Comparison of ENCODE assay signal across 28 cellular contexts in genomic region chr11:61338783-61339489, GRCh38. TPM values are rescaled to one million over a fixed set of nuclear protein-coding genes. Genes with fewer than 3 reads are reported as not detected.
DNase-seq lines count a peak whose midpoint lies in the region; ATAC-seq, FAIRE-seq and TF ChIP-seq lines count a peak whose summit lies in the region.
"Had no signal": no experiment of that assay in that cellular context is flagged by ENCODE, and none has a peak within 500 bp of the region (broad histone marks: within the 10 kb centered on the region; RNA-seq: fewer than 3 reads in every experiment).

No MANE protein-coding gene starts in this region.

- TF ChIP-seq CTCF in K562 (IDR thresholded peaks at IDR 0.05 in 2 of 3, conservative IDR thresholded peaks at IDR 0.05 in 1 of 3; ENCODE audit: insufficient read depth in 2 of 3, low read depth in 1 of 3, low read length in 3 of 3) (no peak), spleen (IDR thresholded peaks at IDR 0.05 in 8 of 11, conservative IDR thresholded peaks at IDR 0.05 in 3 of 11) (no peak), breast epithelium (IDR thresholded peaks at IDR 0.05) (no peak)

- H3K27me3 Mint-ChIP-seq in T-helper 2 cell treated with Interferon-gamma antibody and Interleukin-4, amounts not matched to agents 5 μg/mL and 100 μg/mL, for 36 hours (ENCODE audit: low read depth) = no peaks in the 10 kb centered on the region
- no peaks in the 10 kb centered on the region for H3K27me3 Mint-ChIP-seq in memory B cell
- H3K27me3 Mint-ChIP-seq: B cell had no signal

- no peak overlapping the region for H3K4me3 Mint-ChIP-seq in T-helper 2 cell treated with Interferon-gamma antibody and Interleukin-4, amounts not matched to agents 5 μg/mL and 100 μg/mL, for 36 hours
- no peak overlapping the region for H3K4me3 Mint-ChIP-seq in memory B cell
- H3K4me3 Mint-ChIP-seq: B cell, CD14-positive monocyte had no signal

- H3K27ac Mint-ChIP-seq in T-helper 2 cell treated with Interferon-gamma antibody and Interleukin-4, amounts not matched to agents 5 μg/mL and 100 μg/mL, for 36 hours = peak overlapping the region; percentile 17
- H3K27ac Mint-ChIP-seq in memory B cell = peak overlapping the region; percentile 58

- H3K4me1 ChIP-seq in K562 (replicated peaks in 1 of 2; ENCODE audit: control insufficient read depth in 2 of 2, insufficient read depth in 2 of 2, low read length in 2 of 2) = peaks cover 58 to 74% of the 10 kb centered on the region in 2 experiments; a peak in 4 of 5 replicates
- H3K4me1 ChIP-seq in spleen = peaks cover 11 to 41% (median 26%) of the 10 kb centered on the region in 6 donors
- H3K4me1 ChIP-seq in breast epithelium = peaks cover 2 to 10% of the 10 kb centered on the region in 2 donors

- BruUV-seq in K562 (replicated peaks; lab: Mats Ljungman, UMichigan) = no TSS peak

- POLR2A ChIA-PET in K562 (lab: Yijun Ruan, JAX) = interaction anchor here (1.3 to 1.5 kb wide), 2 partner anchors 28 to 46 kb away, joined by 3 to 5 read pairs; no protein-coding TSS in a partner anchor

- intact Hi-C loops in K562 (cut with micrococcal nuclease) = no loop called here
- intact Hi-C loops in spleen (cut with DNase I; ENCODE audit: low total_unique reads) = loop anchor here (10.0 kb wide), 1 partner anchor 86 kb away; the partner anchor contains the start of gene CPSF7
- intact Hi-C loops in breast epithelium (cut with DNase I; ENCODE audit: low total_unique reads) = loop anchor here (5.0 kb wide), 1 partner anchor 43 kb away; no protein-coding TSS in a partner anchor

- no peaks in the 10 kb centered on the region for H4K20me1 ChIP-seq in K562 (replicated peaks; ENCODE audit: control insufficient read depth, insufficient read depth, low read length)

- H3K9me1 ChIP-seq in K562 (ENCODE audit: control insufficient read depth, insufficient read depth, low read length) = no peaks in the 10 kb centered on the region

- no peak for DNase-seq in T-helper 2 cell treated with Interferon-gamma antibody and Interleukin-4, amounts not matched to agents 5 μg/mL and 100 μg/mL, for 36 hours (ENCODE audit: low spot score)
- DNase-seq in T-helper 2 cell = no peak
- no peak for DNase-seq in K562 (ENCODE audit: extremely low read depth in 1 of 4, low spot score in 3 of 4)
- no peak for DNase-seq in memory B cell (ENCODE audit: low spot score in 2 of 2)
- DNase-seq in spleen = peak; percentile 62
- no peak for DNase-seq in NCI-H187 (lab: John Stamatoyannopoulos, UW)
- DNase-seq in breast epithelium (ENCODE audit: low spot score in 2 of 2) = no peak
- DNase-seq: DMS153; HCEC 1CT; KBM-7; MV-4-11; NCI-H1105 treated with DMSO at 0.1 percent for 48 hours; NCI-H146; NCI-H2029; NCI-H446 treated with DMSO at 0.1 percent for 48 hours; NCI-H526; NCI-H82; NK-92 treated with Interleukin-12 subunit alpha and Interleukin-12 subunit beta, amount 100 ng/mL, for 24 hours; PC-9; SHP77 had no signal

- H3K9me3 Mint-ChIP-seq in T-helper 2 cell treated with Interferon-gamma antibody and Interleukin-4, amounts not matched to agents 5 μg/mL and 100 μg/mL, for 36 hours = no peaks in the 10 kb centered on the region
- H3K9me3 Mint-ChIP-seq in memory B cell = no peaks in the 10 kb centered on the region
- H3K9me3 Mint-ChIP-seq: CD14-positive monocyte had no signal

- H3K4me2 ChIP-seq in K562 (ENCODE audit: insufficient read depth, low read length) = no peak overlapping the region
- H3K4me2 ChIP-seq: PC-9 had no signal

- H3K27ac ChIP-seq in K562 (ENCODE audit: extremely low read depth, low read depth, low read length) (no peak overlapping the region), spleen (no peak overlapping the region), breast epithelium (no peak overlapping the region)
- H3K27ac ChIP-seq: 22Rv1, PC-9 had no signal

- H3K4me3 ChIP-seq in K562 (no peak overlapping the region), spleen (no peak overlapping the region), breast epithelium (no peak overlapping the region)
- H3K4me3 ChIP-seq: PC-9 had no signal

- ATAC-seq in K562 (no peak), memory B cell (ENCODE audit: low read depth) (no peak), HG02623 (IDR thresholded peaks at IDR 0.05; ENCODE audit: unreplicated experiment) (no peak)

- 97% methylated on average over 22 of the region's 26 CpGs for WGBS in K562 (ENCODE audit: insufficient coverage, low coverage, missing lambda C conversion rate)
- WGBS in spleen, 5 donors = 91 to 96% (median 93%) methylated on average over 22 to 26 of the region's 26 CpGs

- peaks cover 15% of the 10 kb centered on the region for H3K4me1 Mint-ChIP-seq in T-helper 2 cell treated with Interferon-gamma antibody and Interleukin-4, amounts not matched to agents 5 μg/mL and 100 μg/mL, for 36 hours (ENCODE audit: low read depth)
- peaks cover 18% of the 10 kb centered on the region for H3K4me1 Mint-ChIP-seq in memory B cell

- no peak for TF ChIP-seq EP300 in K562 (IDR thresholded peaks at IDR 0.05; ENCODE audit: low read length)

- H3K27me3 ChIP-seq in K562 (ENCODE audit: control insufficient read depth in 2 of 2, insufficient read depth in 2 of 2, low read length in 2 of 2) (no peaks in the 10 kb centered on the region), spleen (replicated peaks in 1 of 7) (no peaks in the 10 kb centered on the region), breast epithelium (no peaks in the 10 kb centered on the region)

- no peak overlapping the region for H3K9ac ChIP-seq in K562 (ENCODE audit: insufficient read depth in 1 of 2, low read depth in 2 of 2, low read length in 2 of 2)

- in situ Hi-C loops in K562 (cut with MboI) = loop anchor here (5.0 kb wide), 1 partner anchor 48 kb away; no protein-coding TSS in a partner anchor

- H3K79me2 ChIP-seq in K562 (ENCODE audit: control insufficient read depth, insufficient read depth, low read length) = peaks cover 7% of the 10 kb centered on the region; the same call in 2 of the 3 replicates

- H3K36me3 ChIP-seq in K562 (ENCODE audit: control insufficient read depth, insufficient read depth, low read length) = peaks cover 20% of the 10 kb centered on the region; the same call in 2 of the 3 replicates
- H3K36me3 ChIP-seq in spleen = peaks cover 0 to 56% (median 0%) of the 10 kb centered on the region in 6 donors
- no peaks in the 10 kb centered on the region for H3K36me3 ChIP-seq in breast epithelium

- no peak overlapping the region for H2AFZ ChIP-seq in K562 (ENCODE audit: low read depth, low read length)
- H2AFZ ChIP-seq: PC-9 had no signal

- peaks cover 3% of the 10 kb centered on the region for H3K36me3 Mint-ChIP-seq in T-helper 2 cell treated with Interferon-gamma antibody and Interleukin-4, amounts not matched to agents 5 μg/mL and 100 μg/mL, for 36 hours (ENCODE audit: low read depth)
- H3K36me3 Mint-ChIP-seq in memory B cell = peaks cover 8% of the 10 kb centered on the region

- CTCF ChIA-PET in K562 (lab: Yijun Ruan, JAX; ENCODE audit: low intra/inter-chr PET ratio) = interaction anchor here (8.5 kb wide), 1 partner anchor 46 kb away, joined by 135 read pairs; no protein-coding TSS in a partner anchor

- TF ChIP-seq POLR2A in K562 (conservative IDR thresholded peaks at IDR 0.05) (no peak), spleen (IDR thresholded peaks at IDR 0.05) (no peak), breast epithelium (IDR thresholded peaks at IDR 0.05) (no peak)

- TF ChIP-seq RAD21 in K562 (CRISPR knock-in tag; conservative IDR thresholded peaks at IDR 0.05 in 1 of 2, IDR thresholded peaks at IDR 0.05 in 1 of 2) = no peak

- no peak for FAIRE-seq in K562 (lab: Jason Lieb, UNC)
- FAIRE-seq: GM19239, H1 had no signal

- H3K9me3 ChIP-seq in K562 (replicated peaks; ENCODE audit: control insufficient read depth, insufficient read depth, low read depth, low read length) (no peaks in the 10 kb centered on the region), spleen (no peaks in the 10 kb centered on the region), breast epithelium (no peaks in the 10 kb centered on the region)

RNA-seq across cellular contexts. Expression of gene TKFC, which starts 5.9 kb away (rescaled TPM):
- total RNA-seq in K562 (2011; cell fraction: chromatin; rRNA removed; ENCODE audit: low replicate concordance) = 149 and 318 TPM in 2 replicates
- 164 and 169 TPM in 2 replicates for total RNA-seq in K562 (2011; cell fraction: nucleolus; rRNA removed)
- total RNA-seq in K562 (2011; cell fraction: nucleoplasm; rRNA removed) = 118 and 132 TPM in 2 replicates
- total RNA-seq in K562 (2014; rRNA removed) (28.5 and 35.2 TPM in 2 replicates), K562 (2014; rRNA removed; fragmentation: Illumina TruSeq; extraction: Trizol) (12.0 and 13.9 TPM in 2 replicates), K562 (2015; rRNA removed; fragmentation: Illumina TruSeq; extraction: Trizol) (19.3 and 21.7 TPM in 2 replicates), K562 (2021) (53.6 and 61.7 TPM in 2 replicates), spleen (10 to 100 TPM; 33.1 to 61.5 (median 36.4) TPM), breast epithelium (10 to 100 TPM; 15.2 to 34.4 (median 26.9) TPM)
- polyA plus RNA-seq in K562 (2011; rRNA removed) (30.8 and 58.0 TPM in 2 replicates), K562 (2014; fragmentation: Illumina TruSeq; extraction: Trizol) (34.0 and 36.6 TPM in 2 replicates), K562 (2014; fragmentation: Nextera tagmentation; extraction: Ambion mirVana) (1 to 10 TPM; 2.0 to 2.3 TPM), K562 (2014; rRNA removed) (45.6 and 52.6 TPM in 2 replicates), spleen (10 to 100 TPM; 30.6 to 45.3 (median 31.3) TPM)
- polyA plus RNA-seq in K562 (2011; cell fraction: cytosol; rRNA removed) = 40.7 and 63.4 TPM in 2 replicates
- 222 and 275 TPM in 2 replicates for polyA plus RNA-seq in K562 (2011; cell fraction: nucleus; rRNA removed)
- polyA plus RNA-seq in K562 (2012) = 43.1 and 60.5 TPM in 2 replicates
- polyA minus RNA-seq in K562 (2011; rRNA and poly(A)+ RNA removed) = 25.9 and 30.8 TPM in 2 replicates
- 27.2 and 40.0 TPM in 2 replicates for polyA minus RNA-seq in K562 (2011; cell fraction: cytosol; rRNA and poly(A)+ RNA removed)
- polyA minus RNA-seq in K562 (2011; cell fraction: nucleus; rRNA and poly(A)+ RNA removed) = 62.5 and 67.2 TPM in 2 replicates

RNA-seq across cellular contexts. Expression of gene DDB1, which starts 6.0 kb away (rescaled TPM):
- 556 and 576 TPM in 2 replicates for total RNA-seq in K562 (2011; cell fraction: chromatin; rRNA removed; ENCODE audit: low replicate concordance)
- total RNA-seq in K562 (2011; cell fraction: nucleolus; rRNA removed) = 305 and 316 TPM in 2 replicates
- total RNA-seq in K562 (2011; cell fraction: nucleoplasm; rRNA removed) = 405 and 524 TPM in 2 replicates
- total RNA-seq in K562 (2014; rRNA removed) = 273 and 325 TPM in 2 replicates
- total RNA-seq in K562 (2014; rRNA removed; fragmentation: Illumina TruSeq; extraction: Trizol) = 237 and 239 TPM in 2 replicates
- 250 and 251 TPM in 2 replicates for total RNA-seq in K562 (2015; rRNA removed; fragmentation: Illumina TruSeq; extraction: Trizol)
- total RNA-seq in K562 (2021) = 307 and 322 TPM in 2 replicates
- 290 and 343 TPM in 2 replicates for polyA plus RNA-seq in K562 (2011; rRNA removed)
- 317 and 331 TPM in 2 replicates for polyA plus RNA-seq in K562 (2011; cell fraction: cytosol; rRNA removed)
- 256 and 322 TPM in 2 replicates for polyA plus RNA-seq in K562 (2011; cell fraction: nucleus; rRNA removed)
- 149 and 169 TPM in 2 replicates for polyA plus RNA-seq in K562 (2012)
- 259 and 266 TPM in 2 replicates for polyA plus RNA-seq in K562 (2014; fragmentation: Illumina TruSeq; extraction: Trizol)
- polyA plus RNA-seq in K562 (2014; fragmentation: Nextera tagmentation; extraction: Ambion mirVana) = 100 to 1,000 TPM; 172 to 361 TPM
- 201 and 224 TPM in 2 replicates for polyA plus RNA-seq in K562 (2014; rRNA removed)
- polyA minus RNA-seq in K562 (2011; rRNA and poly(A)+ RNA removed) = 588 and 731 TPM in 2 replicates
- polyA minus RNA-seq in K562 (2011; cell fraction: cytosol; rRNA and poly(A)+ RNA removed) = 325 and 351 TPM in 2 replicates
- polyA minus RNA-seq in K562 (2011; cell fraction: nucleus; rRNA and poly(A)+ RNA removed) = 120 and 182 TPM in 2 replicates
- 100 to 1,000 TPM; 118 to 157 (median 151) TPM for total RNA-seq in spleen
- 10 to 100 TPM; 68.7 to 94.7 (median 83.4) TPM for polyA plus RNA-seq in spleen
- total RNA-seq in breast epithelium = 100 to 1,000 TPM; 131 to 150 (median 145) TPM

RNA-seq across cellular contexts. Expression of gene CYB561A3, which starts 22.7 kb away (rescaled TPM):
- 84.8 and 201 TPM in 2 replicates for total RNA-seq in K562 (2011; cell fraction: chromatin; rRNA removed; ENCODE audit: low replicate concordance)
- total RNA-seq in K562 (2011; cell fraction: nucleolus; rRNA removed) = 195 and 226 TPM in 2 replicates
- 160 and 163 TPM in 2 replicates for total RNA-seq in K562 (2011; cell fraction: nucleoplasm; rRNA removed)
- total RNA-seq in K562 (2014; rRNA removed) (29.2 and 42.5 TPM in 2 replicates), K562 (2014; rRNA removed; fragmentation: Illumina TruSeq; extraction: Trizol) (24.9 and 30.4 TPM in 2 replicates), K562 (2015; rRNA removed; fragmentation: Illumina TruSeq; extraction: Trizol) (36.9 and 37.6 TPM in 2 replicates), K562 (2021) (59.9 and 70.2 TPM in 2 replicates), spleen (100 to 1,000 TPM in 4 of 7 donors, 10 to 100 TPM in 3; 82.5 to 138 (median 126) TPM), breast epithelium (10 to 100 TPM; 36.7 to 46.9 (median 44.3) TPM)
- polyA plus RNA-seq in K562 (2011; rRNA removed) (37.9 and 56.1 TPM in 2 replicates), K562 (2014; fragmentation: Illumina TruSeq; extraction: Trizol) (70.2 and 78.9 TPM in 2 replicates), K562 (2014; fragmentation: Nextera tagmentation; extraction: Ambion mirVana) (10 to 100 TPM; 30.1 to 44.3 TPM), K562 (2014; rRNA removed) (43.0 and 46.7 TPM in 2 replicates), spleen (10 to 100 TPM; 62.1 to 79.6 (median 64.6) TPM)
- 82.7 and 149 TPM in 2 replicates for polyA plus RNA-seq in K562 (2011; cell fraction: cytosol; rRNA removed)
- 86.4 and 134 TPM in 2 replicates for polyA plus RNA-seq in K562 (2011; cell fraction: nucleus; rRNA removed)
- polyA plus RNA-seq in K562 (2012) = 57.1 and 64.6 TPM in 2 replicates
- 41.6 and 59.3 TPM in 2 replicates for polyA minus RNA-seq in K562 (2011; rRNA and poly(A)+ RNA removed)
- 30.1 and 37.2 TPM in 2 replicates for polyA minus RNA-seq in K562 (2011; cell fraction: cytosol; rRNA and poly(A)+ RNA removed)
- 16.8 and 17.4 TPM in 2 replicates for polyA minus RNA-seq in K562 (2011; cell fraction: nucleus; rRNA and poly(A)+ RNA removed)

RNA-seq across cellular contexts. Expression of gene TMEM138, which starts 23.2 kb away (rescaled TPM):
- total RNA-seq in K562 (2011; cell fraction: chromatin; rRNA removed; ENCODE audit: low replicate concordance) = 261 and 425 TPM in 2 replicates
- total RNA-seq in K562 (2011; cell fraction: nucleolus; rRNA removed) = 218 and 247 TPM in 2 replicates
- 293 and 351 TPM in 2 replicates for total RNA-seq in K562 (2011; cell fraction: nucleoplasm; rRNA removed)
- total RNA-seq in K562 (2014; rRNA removed) = 23.2 and 26.4 TPM in 2 replicates
- total RNA-seq in K562 (2014; rRNA removed; fragmentation: Illumina TruSeq; extraction: Trizol) = 55.8 and 58.0 TPM in 2 replicates
- total RNA-seq in K562 (2015; rRNA removed; fragmentation: Illumina TruSeq; extraction: Trizol) = 63.1 and 63.3 TPM in 2 replicates
- 56.2 and 70.1 TPM in 2 replicates for total RNA-seq in K562 (2021)
- polyA plus RNA-seq in K562 (2011; rRNA removed) = 150 and 168 TPM in 2 replicates
- 109 and 130 TPM in 2 replicates for polyA plus RNA-seq in K562 (2011; cell fraction: cytosol; rRNA removed)
- 205 and 226 TPM in 2 replicates for polyA plus RNA-seq in K562 (2011; cell fraction: nucleus; rRNA removed)
- 42.4 and 48.0 TPM in 2 replicates for polyA plus RNA-seq in K562 (2012)
- 102 and 109 TPM in 2 replicates for polyA plus RNA-seq in K562 (2014; fragmentation: Illumina TruSeq; extraction: Trizol)
- polyA plus RNA-seq in K562 (2014; fragmentation: Nextera tagmentation; extraction: Ambion mirVana) = 100 to 1,000 TPM; 127 to 146 TPM
- polyA plus RNA-seq in K562 (2014; rRNA removed) = 62.7 and 86.7 TPM in 2 replicates
- polyA minus RNA-seq in K562 (2011; rRNA and poly(A)+ RNA removed) = 81.9 and 101 TPM in 2 replicates
- polyA minus RNA-seq in K562 (2011; cell fraction: cytosol; rRNA and poly(A)+ RNA removed) = 14.3 and 21.3 TPM in 2 replicates
- polyA minus RNA-seq in K562 (2011; cell fraction: nucleus; rRNA and poly(A)+ RNA removed) = 59.1 and 81.3 TPM in 2 replicates
- 10 to 100 TPM; 26.8 to 52.4 (median 39.0) TPM for total RNA-seq in spleen
- 10 to 100 TPM; 42.3 to 53.9 (median 49.2) TPM for polyA plus RNA-seq in spleen
- total RNA-seq in breast epithelium = 10 to 100 TPM; 24.6 to 38.5 (median 32.8) TPM

RNA-seq across cellular contexts. Expression of gene VWCE, which starts 43.8 kb away (rescaled TPM):
- 6.5 and 15.9 TPM in 2 replicates for total RNA-seq in K562 (2011; cell fraction: chromatin; rRNA removed; ENCODE audit: low replicate concordance)
- total RNA-seq in K562 (2011; cell fraction: nucleolus; rRNA removed) = 6.2 and 7.8 TPM in 2 replicates
- 7.5 and 7.9 TPM in 2 replicates for total RNA-seq in K562 (2011; cell fraction: nucleoplasm; rRNA removed)
- total RNA-seq in K562 (2014; rRNA removed) = 0.32 and 0.41 TPM in 2 replicates
- 0.26 and 0.36 TPM in 2 replicates for total RNA-seq in K562 (2014; rRNA removed; fragmentation: Illumina TruSeq; extraction: Trizol)
- 0.38 and 0.65 TPM in 2 replicates for total RNA-seq in K562 (2015; rRNA removed; fragmentation: Illumina TruSeq; extraction: Trizol)
- total RNA-seq in K562 (2021) = 0.74 and 1.1 TPM in 2 replicates
- 0.60 and 0.89 TPM in 2 replicates for polyA plus RNA-seq in K562 (2011; rRNA removed)
- 0.73 and 1.1 TPM in 2 replicates for polyA plus RNA-seq in K562 (2011; cell fraction: cytosol; rRNA removed)
- polyA plus RNA-seq in K562 (2011; cell fraction: nucleus; rRNA removed) = 3.0 and 3.8 TPM in 2 replicates
- 0.82 and 1.8 TPM in 2 replicates for polyA plus RNA-seq in K562 (2012)
- 0.48 and 0.67 TPM in 2 replicates for polyA plus RNA-seq in K562 (2014; fragmentation: Illumina TruSeq; extraction: Trizol)
- polyA plus RNA-seq in K562 (2014; fragmentation: Nextera tagmentation; extraction: Ambion mirVana) = under 1 TPM in 1 of 2 experiments, not detected in 1; 0.06 TPM
- polyA plus RNA-seq in K562 (2014; rRNA removed) = 0.86 and 1.6 TPM in 2 replicates
- polyA minus RNA-seq in K562 (2011; rRNA and poly(A)+ RNA removed) = 0.46 and 0.57 TPM in 2 replicates
- not detected in 2 replicates for polyA minus RNA-seq in K562 (2011; cell fraction: cytosol; rRNA and poly(A)+ RNA removed)
- 1.2 and 2.2 TPM in 2 replicates for polyA minus RNA-seq in K562 (2011; cell fraction: nucleus; rRNA and poly(A)+ RNA removed)
- total RNA-seq in spleen = 1 to 10 TPM in 4 of 7 donors, under 1 TPM in 3; 0.23 to 3.2 (median 1.2) TPM
- polyA plus RNA-seq in spleen = 1 to 10 TPM in 2 of 3 donors, under 1 TPM in 1; 0.80 to 1.6 (median 1.2) TPM
- total RNA-seq in breast epithelium = 1 to 10 TPM in 2 of 3 donors, under 1 TPM in 1; 0.88 to 3.2 (median 2.6) TPM
- total RNA-seq: HT-29, RPMI7951 had no signal
